8 cellular contexts compared by ENCODE assay signal in genomic region chr2:231514951-231515297, GRCh38. TPM values are rescaled to one million over a fixed set of nuclear protein-coding genes. Genes with fewer than 3 reads are reported as not detected.
DNase-seq lines count a peak whose midpoint lies in the region; ATAC-seq and TF ChIP-seq lines count a peak whose summit lies in the region.

No MANE protein-coding gene starts in this region.

- TF ChIP-seq CTCF in ascending aorta (IDR thresholded peaks at IDR 0.05) (no peak), lower lobe of right lung (IDR thresholded peaks at IDR 0.05) (no peak), upper lobe of left lung (IDR thresholded peaks at IDR 0.05) (no peak)

- H3K4me1 Mint-ChIP-seq in activated naive CD4-positive, alpha-beta T cell treated with anti-CD3 and anti-CD28 coated beads, Interleukin-2, amount 50 U/mL, for 24 hours: peaks cover 18% of the 10 kb centered on the region

- TF ChIP-seq POLR2A in upper lobe of left lung (IDR thresholded peaks at IDR 0.05): no peak

- H3K27ac ChIP-seq in ascending aorta: peak overlapping the region; percentile 82 to 84
- peak overlapping the region; percentile 88 for H3K27ac ChIP-seq in lower lobe of right lung
- H3K27ac ChIP-seq in upper lobe of left lung: peak overlapping the region; percentile 79 to 90 (median 87)

- H3K9me3 Mint-ChIP-seq in activated naive CD4-positive, alpha-beta T cell treated with anti-CD3 and anti-CD28 coated beads, Interleukin-2, amount 50 U/mL, for 24 hours: no peaks in the 10 kb centered on the region

- ATAC-seq in lower lobe of right lung (no peak), upper lobe of left lung (ENCODE audit: low FRiP score in 2 of 2) (no peak), HG03342 (IDR thresholded peaks at IDR 0.05; ENCODE audit: unreplicated experiment) (no peak)

- H3K27me3 Mint-ChIP-seq in activated naive CD4-positive, alpha-beta T cell treated with anti-CD3 and anti-CD28 coated beads, Interleukin-2, amount 50 U/mL, for 24 hours: no peaks in the 10 kb centered on the region

- intact Hi-C loops in ascending aorta (cut with DNase I) (loop anchor here (1.0 to 5.0 kb wide), 7 partner anchors 42 to 266 kb away; partner anchors contain the start of genes NCL and PDE6D), lower lobe of right lung (cut with DNase I) (no loop called here)

- H3K4me1 ChIP-seq in ascending aorta (peaks cover 0 to 3% of the 10 kb centered on the region in 2 donors), lower lobe of right lung (peaks cover 4% of the 10 kb centered on the region), upper lobe of left lung (peaks cover 7 to 13% (median 9%) of the 10 kb centered on the region in 4 donors)

- 47 to 53% methylated on average over 7 of the region's 7 CpGs for WGBS in upper lobe of left lung, 2 donors

- TF ChIP-seq EP300 in upper lobe of left lung (IDR thresholded peaks at IDR 0.05): no peak

- H3K4me3 ChIP-seq in ascending aorta (peak overlapping the region; percentile 65 to 89), lower lobe of right lung (peak overlapping the region; percentile 65), upper lobe of left lung (peak overlapping the region in 3 of 4 donors; percentile 58 to 72 (median 59))

- no peaks in the 10 kb centered on the region for H3K9me3 ChIP-seq in ascending aorta
- H3K9me3 ChIP-seq in lower lobe of right lung: no peaks in the 10 kb centered on the region
- H3K9me3 ChIP-seq in upper lobe of left lung: no peaks in the 10 kb centered on the region

- H3K27me3 ChIP-seq in ascending aorta (no peaks in the 10 kb centered on the region), lower lobe of right lung (ENCODE audit: low read depth) (no peaks in the 10 kb centered on the region), upper lobe of left lung (no peaks in the 10 kb centered on the region)

- no peaks in the 10 kb centered on the region for H3K36me3 ChIP-seq in ascending aorta
- H3K36me3 ChIP-seq in lower lobe of right lung: no peaks in the 10 kb centered on the region
- no peaks in the 10 kb centered on the region for H3K36me3 ChIP-seq in upper lobe of left lung

- H3K36me3 Mint-ChIP-seq in activated naive CD4-positive, alpha-beta T cell treated with anti-CD3 and anti-CD28 coated beads, Interleukin-2, amount 50 U/mL, for 24 hours: no peaks in the 10 kb centered on the region

- H3K4me3 Mint-ChIP-seq in activated naive CD4-positive, alpha-beta T cell treated with anti-CD3 and anti-CD28 coated beads, Interleukin-2, amount 50 U/mL, for 24 hours: peak overlapping the region; percentile 92

- H3K27ac Mint-ChIP-seq in activated naive CD4-positive, alpha-beta T cell treated with anti-CD3 and anti-CD28 coated beads, Interleukin-2, amount 50 U/mL, for 24 hours: peak overlapping the region; percentile 96

- DNase-seq in activated naive CD4-positive, alpha-beta T cell (lab: John Stamatoyannopoulos, UW): no peak
- no peak for DNase-seq in ascending aorta (ENCODE audit: low spot score in 2 of 2)
- DNase-seq in lower lobe of right lung: no peak
- DNase-seq in upper lobe of left lung: no peak
- DNase-seq in inferior parietal cortex (ENCODE audit: extremely low spot score): no peak
- no peak for DNase-seq in EL

RNA-seq across cellular contexts. Expression of gene NMUR1, which starts 15.3 kb away (rescaled TPM):
- total RNA-seq in ascending aorta (1.8 TPM), lower lobe of right lung (4.4 TPM), upper lobe of left lung (1 to 10 TPM; 1.1 to 2.4 (median 1.9) TPM)

RNA-seq across cellular contexts. Expression of gene NCL, which starts 50.6 kb away (rescaled TPM):
- total RNA-seq in ascending aorta (136 TPM), lower lobe of right lung (295 TPM), upper lobe of left lung (100 to 1,000 TPM; 113 to 299 (median 194) TPM)
